In the genomic region with DNA sequence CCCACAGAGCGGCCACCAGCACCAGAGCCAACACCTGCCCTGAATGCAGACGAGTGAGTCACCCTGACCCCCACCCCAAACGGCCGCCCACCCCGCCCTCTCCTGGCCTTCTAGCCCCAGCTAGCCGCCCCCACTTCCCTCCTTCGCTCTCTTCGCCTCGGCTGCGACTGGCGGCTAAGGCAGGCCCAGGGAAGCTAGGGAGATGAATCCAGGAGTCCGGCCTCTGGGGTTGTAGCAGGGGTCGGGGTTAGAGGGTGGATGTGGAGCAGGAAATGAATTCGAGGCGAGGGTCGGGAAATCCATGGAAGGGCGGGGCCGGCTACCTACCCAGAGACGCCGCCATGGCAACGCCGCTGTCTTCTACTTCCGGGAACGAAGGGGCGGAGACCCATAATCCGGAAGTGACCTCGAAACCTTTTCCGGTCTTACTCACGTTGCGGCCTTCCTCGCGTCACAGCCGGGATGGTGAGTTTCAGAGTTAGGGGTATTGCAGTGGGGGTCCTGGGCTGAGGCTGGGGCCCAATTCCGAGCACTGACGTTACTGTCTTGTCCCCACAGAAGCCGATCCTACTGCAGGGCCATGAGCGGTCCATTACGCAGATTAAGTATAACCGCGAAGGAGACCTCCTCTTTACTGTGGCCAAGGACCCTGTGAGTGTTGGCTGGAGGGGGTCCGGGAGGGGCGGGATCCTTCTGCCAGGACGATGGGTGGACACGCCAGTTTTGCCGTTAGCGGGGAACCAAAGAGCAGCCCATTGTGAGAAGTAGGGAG, we compare ENCODE assay signal across 8 cellular contexts. TPM values are rescaled to one million over a fixed set of nuclear protein-coding genes. Genes with fewer than 3 reads are reported as not detected.
DNase-seq lines count a peak whose midpoint lies in the region; ATAC-seq and TF ChIP-seq lines count a peak whose summit lies in the region.

A gene (plus strand): TSS at position 428 of the 772 bp plus-strand sequence. CDS start 35 bp downstream, at position 463.
A gene (minus strand): TSS at position 374 of the 772 bp plus-strand sequence. CDS start 31 bp downstream, at position 343.

- peak; percentile 92 for ATAC-seq in GM21717 (IDR thresholded peaks at IDR 0.05; ENCODE audit: unreplicated experiment)

- intact Hi-C loops in esophagus squamous epithelium (cut with DNase I): no loop called here

- DNase-seq in DMS153 (lab: John Stamatoyannopoulos, UW) (peak; percentile 94), RKO (ENCODE audit: low spot score) (peak; percentile 94), activated T-helper 1 cell treated with Interleukin-2 at 50 U/mL for 16 hours (ENCODE audit: low read depth) (peak; percentile 85), esophagus squamous epithelium (lab: John Stamatoyannopoulos, UW) (peak; percentile 64)
- DNase-seq in stimulated activated CD8-positive, alpha-beta memory T cell treated with anti-CD3 and anti-CD28 coated beads, Interleukin-7, amount 100 ng/mL, for 4 hours (ENCODE audit: low read depth in 2 of 2): peak; percentile 89

- WGBS in esophagus squamous epithelium, 2 donors: 0% methylated on average over 9 to 10 of the region's 46 CpGs

- H3K4me3 ChIP-seq in esophagus squamous epithelium (peak within 1 kb of the TSS; percentile 65 to 99 (median 82)), muscle layer of duodenum (ENCODE audit: low read depth in 1 of 2, low read length in 2 of 2) (peak within 1 kb of the TSS; percentile 68 to 98)

- H3K27ac ChIP-seq in KOPT-K1 (ENCODE audit: low read depth, low read length, poor library complexity, severe bottlenecking) (peak within 1 kb of the TSS; percentile 86), esophagus squamous epithelium (peak within 1 kb of the TSS; percentile 93 to 96 (median 94)), muscle layer of duodenum (ENCODE audit: low read length) (peak within 1 kb of the TSS; percentile 100)

- H3K36me3 ChIP-seq in KOPT-K1 (ENCODE audit: insufficient read depth, low read length) (peaks cover 38% of the 10 kb centered on the region), esophagus squamous epithelium (peaks cover 0 to 72% (median 11%) of the 10 kb centered on the region in 3 donors), muscle layer of duodenum (ENCODE audit: control insufficient read depth in 1 of 2, insufficient read depth in 2 of 2, low read length in 2 of 2) (peaks cover 18 to 28% of the 10 kb centered on the region in 2 donors)

- H3K27me3 ChIP-seq in esophagus squamous epithelium (no peaks in the 10 kb centered on the region), muscle layer of duodenum (ENCODE audit: low read depth, low read length) (no peaks in the 10 kb centered on the region)

- TF ChIP-seq CTCF in esophagus squamous epithelium (IDR thresholded peaks at IDR 0.05): peak in 1 of 6 experiments; percentile 8

- H3K4me1 ChIP-seq in esophagus squamous epithelium: peaks cover 22 to 46% (median 24%) of the 10 kb centered on the region in 3 donors
- peaks cover 16 to 27% of the 10 kb centered on the region in 2 donors for H3K4me1 ChIP-seq in muscle layer of duodenum (ENCODE audit: control insufficient read depth in 1 of 2, insufficient read depth in 2 of 2, low read length in 2 of 2)

- peak in 3 of 4 donors; percentile 30 to 76 (median 54) for TF ChIP-seq POLR2A in esophagus squamous epithelium (IDR thresholded peaks at IDR 0.05)

- H3K9me3 ChIP-seq in KOPT-K1 (ENCODE audit: insufficient read depth, low read length, poor library complexity, severe bottlenecking): no peaks in the 10 kb centered on the region
- H3K9me3 ChIP-seq in esophagus squamous epithelium: no peaks in the 10 kb centered on the region
- H3K9me3 ChIP-seq in muscle layer of duodenum (ENCODE audit: control insufficient read depth in 1 of 2, low read length in 2 of 2): no peaks in the 10 kb centered on the region

RNA-seq across cellular contexts. Expression of the first gene that starts in this region (rescaled TPM):
- total RNA-seq in esophagus squamous epithelium: 100 to 1,000 TPM; 143 to 220 (median 202) TPM

RNA-seq across cellular contexts. Expression of the second gene that starts in this region (rescaled TPM):
- total RNA-seq in esophagus squamous epithelium: 10 to 100 TPM in 2 of 4 donors, 1 to 10 TPM in 2; 6.4 to 11.1 (median 9.4) TPM

Comparison
In these comparisons a context has a peak if more than half of its experiments do, and no peak if none do; other contexts are left out.
1. Peak in every context shown above with its lines: DNase-seq, ATAC-seq, H3K4me3 ChIP-seq and H3K27ac ChIP-seq.